Comparison of ENCODE assay signal across 8 cellular contexts in the genomic region with DNA sequence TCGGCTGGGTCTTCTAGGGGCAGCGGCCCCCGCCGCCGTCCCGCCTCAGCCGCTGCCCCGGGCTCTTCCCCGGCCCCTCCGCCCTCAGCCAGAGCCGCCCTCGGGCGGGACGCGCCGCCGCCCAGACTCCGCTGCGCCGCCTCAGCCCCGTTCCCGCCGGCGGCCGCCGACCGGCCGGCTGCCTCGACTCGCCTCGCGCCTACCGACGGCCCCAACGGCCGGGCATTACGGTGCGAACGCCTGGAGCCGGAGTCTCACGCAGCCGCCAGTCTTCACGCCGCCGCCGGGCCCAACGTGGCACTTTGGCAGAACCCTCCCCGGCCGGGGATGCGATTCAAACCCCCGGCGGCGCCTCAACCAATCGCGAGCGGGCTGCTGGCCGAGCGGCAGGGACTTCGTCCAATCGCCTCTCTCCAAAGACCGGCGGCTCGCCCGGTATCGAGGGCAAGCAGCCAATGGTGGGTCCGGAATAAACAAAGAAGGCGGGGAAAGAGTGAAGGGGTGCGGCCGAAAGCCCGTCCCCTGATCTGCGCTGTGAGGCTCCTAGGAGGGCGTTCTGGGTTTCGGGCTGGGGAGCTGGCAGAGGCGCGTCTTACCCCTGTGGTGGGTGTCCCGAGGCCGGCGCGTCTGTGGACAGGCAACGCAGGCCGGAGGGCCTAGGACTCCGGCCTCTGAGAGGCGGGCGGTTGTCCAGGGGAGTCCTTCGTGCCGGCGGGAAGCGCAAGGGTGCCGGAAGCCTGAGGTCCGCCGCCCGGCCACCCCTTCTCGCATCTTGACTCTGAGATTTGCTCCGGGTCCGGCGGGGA. TPM values are rescaled to one million over a fixed set of nuclear protein-coding genes. Genes with fewer than 3 reads are reported as not detected.
DNase-seq lines count a peak whose midpoint lies in the region; ATAC-seq and TF ChIP-seq lines count a peak whose summit lies in the region.

Gene CDR2, minus strand, starts transcription at position 309 of the 806 bp plus-strand sequence. CDS start 310 bp downstream, outside the sequence.

- peak within 1 kb of the TSS; percentile 80 for H3K27ac ChIP-seq in C4-2B

- peak; percentile 99 for DNase-seq in NCI-H69 (lab: John Stamatoyannopoulos, UW)
- DNase-seq in activated CD4-positive, alpha-beta T cell treated with anti-CD3 and anti-CD28 coated beads, Interleukin-2, amount 10 ng/mL, durations not matched to agents 24 days and 14 days: peak; percentile 100
- DNase-seq in cortex of kidney (lab: John Stamatoyannopoulos, UW): peak; percentile 70
- peak; percentile 98 for DNase-seq in left colon
- DNase-seq in stimulated activated CD4-positive, alpha-beta T cell treated with anti-CD3 and anti-CD28 coated beads, Interleukin-1b, Interleukin-23, amount 100 ng/mL, for 4 hours (ENCODE audit: low read depth in 2 of 2): peak; percentile 93 to 95

- no peak for TF ChIP-seq CTCF in C4-2B (conservative IDR thresholded peaks at IDR 0.05)

- H3K36me3 Mint-ChIP-seq in activated CD4-positive, alpha-beta T cell treated with anti-CD3 and anti-CD28 coated beads, Interleukin-2, amount 10 ng/mL, durations not matched to agents 24 days and 14 days (ENCODE audit: low read depth): peaks cover 24% of the 10 kb centered on the region

- peak within 1 kb of the TSS; percentile 98 for H3K4me3 Mint-ChIP-seq in activated CD4-positive, alpha-beta T cell treated with anti-CD3 and anti-CD28 coated beads, Interleukin-2, amount 10 ng/mL, durations not matched to agents 24 days and 14 days

- intact Hi-C loops in activated CD4-positive, alpha-beta T cell treated with anti-CD3 and anti-CD28 coated beads, Interleukin-2, amount 10 ng/mL, durations not matched to agents 24 days and 14 days (cut with micrococcal nuclease): loop anchor here (1.0 to 5.0 kb wide), 6 partner anchors 21 to 182 kb away; partner anchors contain the start of genes EEF2K and POLR3E
- intact Hi-C loops in left colon (cut with DNase I, micrococcal nuclease): no loop called here

- H3K27me3 Mint-ChIP-seq in activated CD4-positive, alpha-beta T cell treated with anti-CD3 and anti-CD28 coated beads, Interleukin-2, amount 10 ng/mL, durations not matched to agents 24 days and 14 days: peaks cover 2% of the 10 kb centered on the region

- peaks cover 39% of the 10 kb centered on the region for H3K4me1 Mint-ChIP-seq in activated CD4-positive, alpha-beta T cell treated with anti-CD3 and anti-CD28 coated beads, Interleukin-2, amount 10 ng/mL, durations not matched to agents 24 days and 14 days

- ATAC-seq in GM19372 (IDR thresholded peaks at IDR 0.05; ENCODE audit: low read depth, unreplicated experiment): peak; percentile 94
- ATAC-seq in HG03521 (IDR thresholded peaks at IDR 0.05; ENCODE audit: unreplicated experiment): peak; percentile 90
- ATAC-seq in left colon: peak; percentile 83

- peak within 1 kb of the TSS; percentile 95 for H3K27ac Mint-ChIP-seq in activated CD4-positive, alpha-beta T cell treated with anti-CD3 and anti-CD28 coated beads, Interleukin-2, amount 10 ng/mL, durations not matched to agents 24 days and 14 days

- H3K9me3 Mint-ChIP-seq in activated CD4-positive, alpha-beta T cell treated with anti-CD3 and anti-CD28 coated beads, Interleukin-2, amount 10 ng/mL, durations not matched to agents 24 days and 14 days: no peaks in the 10 kb centered on the region

RNA-seq across cellular contexts. Expression of gene CDR2, which starts in this region (rescaled TPM):
- total RNA-seq in activated CD4-positive, alpha-beta T cell treated with anti-CD3 and anti-CD28 coated beads, Interleukin-2, amount 10 ng/mL, durations not matched to agents 24 days and 14 days: 38.2 and 40.9 TPM in 2 replicates
- 10 to 100 TPM; 22.2 to 27.6 TPM for total RNA-seq in left colon

Comparison
In these comparisons a context has a peak if more than half of its experiments do, and no peak if none do; other contexts are left out.
1. Peak in every context shown above with its lines: DNase-seq, ATAC-seq and H3K27ac ChIP-seq.